In the genomic region with DNA sequence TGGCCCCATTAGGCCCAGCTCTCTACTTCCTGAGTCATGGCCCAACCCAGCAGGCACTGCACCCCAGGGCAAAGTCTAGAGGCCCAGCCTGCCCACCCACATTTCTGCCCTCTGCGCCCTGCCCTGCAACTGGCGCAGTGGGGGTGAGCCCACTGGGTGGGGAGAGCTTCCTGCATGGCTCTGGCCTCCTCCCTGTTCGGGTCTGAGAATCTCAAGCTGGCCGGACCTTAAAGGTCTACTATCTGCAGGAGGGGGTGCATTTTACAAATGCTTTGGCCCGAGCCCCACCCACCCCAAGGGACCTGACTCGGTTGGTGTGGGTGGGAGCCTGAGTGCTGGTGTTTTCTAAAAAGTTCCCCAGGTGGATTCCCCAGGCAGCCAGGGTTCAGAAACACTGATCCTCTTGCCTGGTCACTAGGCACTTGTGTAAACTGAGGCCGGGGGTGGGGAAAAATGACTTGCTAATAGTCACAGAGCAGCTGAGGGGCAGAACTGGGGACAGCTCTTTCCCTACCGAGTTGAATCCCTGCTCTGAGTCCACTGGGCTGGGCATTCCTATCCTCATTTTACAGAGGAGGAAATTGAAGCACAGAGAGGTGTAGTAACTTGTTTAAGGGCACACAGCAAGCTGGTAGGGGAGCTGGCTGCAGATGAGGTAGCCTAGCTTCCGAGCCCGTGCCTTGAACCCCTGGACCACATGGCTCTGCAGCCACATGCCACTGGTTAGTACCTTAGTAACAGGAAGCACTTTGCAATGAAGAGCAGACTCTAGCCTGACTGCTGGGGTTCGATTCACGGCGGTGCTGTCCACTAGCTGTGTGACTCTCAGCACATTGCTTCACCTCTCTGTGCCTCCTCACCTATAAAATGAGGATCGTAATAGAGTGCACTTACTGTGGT, we compare ENCODE assay signal across 10 cellular contexts. TPM values are rescaled to one million over a fixed set of nuclear protein-coding genes. Genes with fewer than 3 reads are reported as not detected.
DNase-seq lines count a peak whose midpoint lies in the region; ATAC-seq and TF ChIP-seq lines count a peak whose summit lies in the region.
"Had no signal": no experiment of that assay in that cellular context is flagged by ENCODE, and none has a peak within 500 bp of the region (broad histone marks: within the 10 kb centered on the region; RNA-seq: fewer than 3 reads in every experiment).

No MANE protein-coding gene starts in this region.

- peak overlapping the region in 1 of 2 experiments; percentile 34 for H3K18ac ChIP-seq in mesenchymal stem cell (ENCODE audit: low read depth in 1 of 2, low read length in 2 of 2)

- H3K4ac ChIP-seq in mesenchymal stem cell (ENCODE audit: low read depth in 1 of 2, low read length in 2 of 2): no peak overlapping the region

- H3K9me3 ChIP-seq in mesenchymal stem cell (ENCODE audit: control insufficient read depth, low read length): no peaks in the 10 kb centered on the region

- no peak overlapping the region for H2BK12ac ChIP-seq in mesenchymal stem cell (ENCODE audit: low read length in 2 of 2)

- no peak overlapping the region for H2AFZ ChIP-seq in mesenchymal stem cell (ENCODE audit: low read depth, low read length)

- in situ Hi-C loops in GM13977 (cut with MboI; ENCODE audit: low pct_unique_long_range_greater_than_20kb, low sequenced_read_pairs, unreplicated experiment): no loop called here

- H3K79me1 ChIP-seq in mesenchymal stem cell (replicated peaks; ENCODE audit: low read length, poor library complexity, severe bottlenecking): peaks cover 58% of the 10 kb centered on the region

- no peak overlapping the region for H4K91ac ChIP-seq in mesenchymal stem cell (ENCODE audit: low read length)

- peaks cover 6% of the 10 kb centered on the region for H3K36me3 Mint-ChIP-seq in IgD-negative memory B cell
- 0 out of 2 replicates have a peak, but pooled peaks cover 4% of the 10 kb centered on the region for H3K36me3 Mint-ChIP-seq in HFFc6 (ENCODE audit: low read depth)

- H3K27ac ChIP-seq in mesenchymal stem cell (ENCODE audit: low read length, poor library complexity, severe bottlenecking) (no peak overlapping the region), dorsolateral prefrontal cortex (peak overlapping the region in 28 of 59 donors; percentile 9 to 95 (median 66))

- no peak overlapping the region for H2BK5ac ChIP-seq in mesenchymal stem cell (ENCODE audit: low read depth, low read length, poor library complexity, severe bottlenecking)

- no peak overlapping the region for H3K14ac ChIP-seq in mesenchymal stem cell (ENCODE audit: low read length in 2 of 2)

- H2BK120ac ChIP-seq in mesenchymal stem cell (ENCODE audit: low read depth, low read length): no peak overlapping the region

- H3K4me1 ChIP-seq in mesenchymal stem cell (ENCODE audit: control insufficient read depth, insufficient read depth, low read depth, low read length): peaks cover 32% of the 10 kb centered on the region

- no peak overlapping the region for H3K23ac ChIP-seq in mesenchymal stem cell (ENCODE audit: low read length in 2 of 2)

- H3K27me3 ChIP-seq in mesenchymal stem cell (ENCODE audit: control insufficient read depth in 1 of 2, insufficient read depth in 1 of 2, low read length in 2 of 2) (no peaks in the 10 kb centered on the region), dorsolateral prefrontal cortex (no peaks in the 10 kb centered on the region)

- H3K4me2 ChIP-seq in mesenchymal stem cell (ENCODE audit: low read length, poor library complexity, severe bottlenecking): no peak overlapping the region

- peaks cover 42 to 78% (median 68%) of the 10 kb centered on the region in 3 donors for H3K4me1 Mint-ChIP-seq in IgD-negative memory B cell
- peaks cover 11% of the 10 kb centered on the region for H3K4me1 Mint-ChIP-seq in HFFc6 (ENCODE audit: low read depth)

- H3K4me3 ChIP-seq in mesenchymal stem cell (ENCODE audit: insufficient read depth in 1 of 2, low read depth in 1 of 2, low read length in 2 of 2): no peak overlapping the region
- H3K4me3 ChIP-seq in dorsolateral prefrontal cortex: no peak overlapping the region

- no peaks in the 10 kb centered on the region for H3K27me3 Mint-ChIP-seq in IgD-negative memory B cell
- H3K27me3 Mint-ChIP-seq in HFFc6 (ENCODE audit: insufficient read depth): peaks cover 3% of the 10 kb centered on the region

- H3K9ac ChIP-seq in mesenchymal stem cell (ENCODE audit: low read length): no peak overlapping the region

- 90% methylated on average over 12 of the region's 14 CpGs for WGBS in mesenchymal stem cell

- H3K27ac Mint-ChIP-seq in IgD-negative memory B cell (peak overlapping the region; percentile 95 to 98 (median 97)), HFFc6 (no peak overlapping the region)

- ATAC-seq in GM21423 (IDR thresholded peaks at IDR 0.05; ENCODE audit: unreplicated experiment): peak; percentile 32

- DNase-seq in GM13977 (ENCODE audit: low spot score) (peak; percentile 76), mesenchymal stem cell (no peak), dorsolateral prefrontal cortex (no peak), HFFc6 (no peak), UCSD-AML1 (lab: John Stamatoyannopoulos, UW; ENCODE audit: unreplicated experiment) (no peak), SKM-1 (lab: John Stamatoyannopoulos, UW; ENCODE audit: unreplicated experiment) (no peak)
- DNase-seq: activated CD8-positive, alpha-beta memory T cell treated with anti-CD3 and anti-CD28 coated beads, Interleukin-2, amount 50 U/mL, for 48 hours; NCI-H1436 had no signal

- H2AK5ac ChIP-seq in mesenchymal stem cell (ENCODE audit: low read length, severe bottlenecking): no peak overlapping the region

- H3K4me3 Mint-ChIP-seq in IgD-negative memory B cell (peak overlapping the region; percentile 59 to 93 (median 82)), HFFc6 (no peak overlapping the region)

- intact Hi-C loops in dorsolateral prefrontal cortex (cut with DNase I): no loop called here

- no peaks in the 10 kb centered on the region for H3K9me3 Mint-ChIP-seq in IgD-negative memory B cell
- no peaks in the 10 kb centered on the region for H3K9me3 Mint-ChIP-seq in HFFc6

- peaks cover 11 to 88% of the 10 kb centered on the region in 2 experiments for H3K36me3 ChIP-seq in mesenchymal stem cell (ENCODE audit: control insufficient read depth in 1 of 2, insufficient read depth in 2 of 2, low read depth in 1 of 2, low read length in 2 of 2)

- TF ChIP-seq CTCF in GM13977 (IDR thresholded peaks at IDR 0.05; ENCODE audit: extremely low read depth, insufficient read depth, missing control alignments): no peak
- no peak for TF ChIP-seq CTCF in dorsolateral prefrontal cortex (IDR thresholded peaks at IDR 0.05 in 54 of 56, conservative IDR thresholded peaks at IDR 0.05 in 2 of 56; ENCODE audit: low read depth in 1 of 56, partially characterized antibody in 56 of 56)
- no peak for TF ChIP-seq CTCF in HFFc6 (IDR thresholded peaks at IDR 0.05)

- no peak overlapping the region for H2BK15ac ChIP-seq in mesenchymal stem cell (ENCODE audit: low read depth, poor library complexity, severe bottlenecking)

- H4K8ac ChIP-seq in mesenchymal stem cell (ENCODE audit: low read length): peak overlapping the region; percentile 28

RNA-seq across cellular contexts. Expression of a gene that starts 36.3 kb away (rescaled TPM):
- 544 TPM for polyA plus RNA-seq in IgD-negative memory B cell
- polyA plus RNA-seq in mesenchymal stem cell (2013, experiment 1 of 2): 196 TPM
- polyA plus RNA-seq in mesenchymal stem cell (2013, experiment 2 of 2): 194 TPM
- total RNA-seq in dorsolateral prefrontal cortex: 100 to 1,000 TPM in 11 of 120 experiments, 10 to 100 TPM in 109; 22.6 to 179 (median 59.4) TPM
- total RNA-seq in HFFc6 (2021; fragmentation: NEBNext Ultra II Directional; extraction: Animal tissue kit (Norgen Biotek cat#: 25700)): 10 to 100 TPM; 17.3 to 31.7 (median 20.7) TPM
